ENCODE assay signal across 13 cellular contexts in the genomic region with DNA sequence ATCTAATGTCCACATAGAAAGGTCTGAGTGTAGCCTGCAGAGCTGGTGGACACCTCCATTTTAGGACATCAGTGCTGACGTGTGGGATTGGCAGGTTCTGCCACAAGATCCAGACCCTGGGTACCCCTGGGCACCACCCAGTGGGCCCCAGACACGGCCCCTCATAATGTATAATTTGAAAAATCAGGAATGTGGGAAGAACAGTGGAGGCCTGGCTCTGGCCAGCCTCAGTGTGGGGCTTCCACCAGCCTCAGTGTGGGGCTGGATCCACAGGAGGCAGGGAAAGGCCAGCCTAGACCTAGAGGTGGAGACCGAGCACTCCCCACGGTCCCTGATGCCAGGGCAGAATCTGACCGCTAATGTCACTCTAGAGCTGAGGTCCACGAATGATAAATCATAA.
DNase-seq lines count a peak whose midpoint lies in the region; ATAC-seq and TF ChIP-seq lines count a peak whose summit lies in the region.
"Had no signal": no experiment of that assay in that cellular context is flagged by ENCODE, and none has a peak within 500 bp of the region (broad histone marks: within the 10 kb centered on the region; RNA-seq: fewer than 3 reads in every experiment).

No MANE protein-coding gene starts in this region.

- no peaks in the 10 kb centered on the region for H3K4me1 Mint-ChIP-seq in activated naive CD4-positive, alpha-beta T cell treated with anti-CD3 and anti-CD28 coated beads, Interleukin-2, amount 10 ng/mL, durations not matched to agents 7 days and 5 days
- H3K4me1 Mint-ChIP-seq in activated naive CD4-positive, alpha-beta T cell treated with anti-CD3 and anti-CD28 coated beads for 36 hours (ENCODE audit: low read depth), result no peaks in the 10 kb centered on the region
- H3K4me1 Mint-ChIP-seq in osteocyte (ENCODE audit: unreplicated experiment), result no peaks in the 10 kb centered on the region
- H3K4me1 Mint-ChIP-seq: CD4-positive, CD25-positive, alpha-beta regulatory T cell had no signal

- DNase-seq in activated naive CD4-positive, alpha-beta T cell treated with anti-CD3 and anti-CD28 coated beads, Interleukin-2, amount 10 ng/mL, durations not matched to agents 7 days and 5 days, result peak; percentile 1
- no peak for DNase-seq in activated naive CD4-positive, alpha-beta T cell treated with anti-CD3 and anti-CD28 coated beads for 36 hours
- DNase-seq in islet precursor cell, result peak; percentile 22
- peak; percentile 57 for DNase-seq in osteocyte (ENCODE audit: extremely low spot score, unreplicated experiment)
- no peak for DNase-seq in sciatic nerve (ENCODE audit: low spot score)
- DNase-seq in effector CD8-positive, alpha-beta T cell (lab: John Stamatoyannopoulos, UW), result no peak
- DNase-seq in stimulated activated CD4-positive, alpha-beta T cell treated with anti-CD3 and anti-CD28 coated beads, Interleukin-4, amount 100 ng/mL, for 24 hours, result no peak
- DNase-seq: ACHN; Calu3; CD4-positive, CD25-positive, alpha-beta regulatory T cell; DMS 273 treated with DMSO at 0.1 percent for 48 hours; HCEC 1CT; HFFc6 had no signal

- H3K27ac Mint-ChIP-seq in activated naive CD4-positive, alpha-beta T cell treated with anti-CD3 and anti-CD28 coated beads, Interleukin-2, amount 10 ng/mL, durations not matched to agents 7 days and 5 days, result no peak overlapping the region
- no peak overlapping the region for H3K27ac Mint-ChIP-seq in activated naive CD4-positive, alpha-beta T cell treated with anti-CD3 and anti-CD28 coated beads for 36 hours
- H3K27ac Mint-ChIP-seq in osteocyte (ENCODE audit: unreplicated experiment), result no peak overlapping the region
- H3K27ac Mint-ChIP-seq: HFFc6 had no signal

- H3K4me3 Mint-ChIP-seq in activated naive CD4-positive, alpha-beta T cell treated with anti-CD3 and anti-CD28 coated beads, Interleukin-2, amount 10 ng/mL, durations not matched to agents 7 days and 5 days, result no peak overlapping the region
- H3K4me3 Mint-ChIP-seq in activated naive CD4-positive, alpha-beta T cell treated with anti-CD3 and anti-CD28 coated beads for 36 hours, result no peak overlapping the region
- H3K4me3 Mint-ChIP-seq in osteocyte (ENCODE audit: unreplicated experiment), result no peak overlapping the region
- H3K4me3 Mint-ChIP-seq: CD4-positive, CD25-positive, alpha-beta regulatory T cell; HFFc6 had no signal

- TF ChIP-seq CTCF in osteocyte (IDR thresholded peaks at IDR 0.05), result no peak

- intact Hi-C loops in activated naive CD4-positive, alpha-beta T cell treated with anti-CD3 and anti-CD28 coated beads for 36 hours (cut with micrococcal nuclease), result no loop called here
- intact Hi-C loops in sciatic nerve (cut with DNase I), result no loop called here

- CTCF ChIA-PET in activated naive CD4-positive, alpha-beta T cell treated with anti-CD3 and anti-CD28 coated beads, Interleukin-2, amount 10 ng/mL, durations not matched to agents 7 days and 5 days (lab: Charles Lee), result no interaction called here
- CTCF ChIA-PET in activated naive CD4-positive, alpha-beta T cell treated with anti-CD3 and anti-CD28 coated beads for 36 hours (lab: Charles Lee), result no interaction called here

- H3K9me3 Mint-ChIP-seq in activated naive CD4-positive, alpha-beta T cell treated with anti-CD3 and anti-CD28 coated beads, Interleukin-2, amount 10 ng/mL, durations not matched to agents 7 days and 5 days, result no peaks in the 10 kb centered on the region
- H3K9me3 Mint-ChIP-seq in activated naive CD4-positive, alpha-beta T cell treated with anti-CD3 and anti-CD28 coated beads for 36 hours, result no peaks in the 10 kb centered on the region
- no peaks in the 10 kb centered on the region for H3K9me3 Mint-ChIP-seq in osteocyte (ENCODE audit: unreplicated experiment)

- no peaks in the 10 kb centered on the region for H3K36me3 Mint-ChIP-seq in activated naive CD4-positive, alpha-beta T cell treated with anti-CD3 and anti-CD28 coated beads, Interleukin-2, amount 10 ng/mL, durations not matched to agents 7 days and 5 days
- H3K36me3 Mint-ChIP-seq in activated naive CD4-positive, alpha-beta T cell treated with anti-CD3 and anti-CD28 coated beads for 36 hours (ENCODE audit: low read depth), result no peaks in the 10 kb centered on the region
- no peaks in the 10 kb centered on the region for H3K36me3 Mint-ChIP-seq in osteocyte (ENCODE audit: unreplicated experiment)
- H3K36me3 Mint-ChIP-seq: CD4-positive, CD25-positive, alpha-beta regulatory T cell had no signal

- ATAC-seq in sciatic nerve, result no peak

- H3K27me3 Mint-ChIP-seq in activated naive CD4-positive, alpha-beta T cell treated with anti-CD3 and anti-CD28 coated beads, Interleukin-2, amount 10 ng/mL, durations not matched to agents 7 days and 5 days, result peaks cover 6% of the 10 kb centered on the region
- H3K27me3 Mint-ChIP-seq in activated naive CD4-positive, alpha-beta T cell treated with anti-CD3 and anti-CD28 coated beads for 36 hours (ENCODE audit: low read depth), result peaks cover 11% of the 10 kb centered on the region
- no peaks in the 10 kb centered on the region for H3K27me3 Mint-ChIP-seq in osteocyte (ENCODE audit: unreplicated experiment)
- H3K27me3 Mint-ChIP-seq: CD4-positive, CD25-positive, alpha-beta regulatory T cell had no signal

Comparison
In these comparisons a context has a peak if more than half of its experiments do, and no peak if none do; other contexts are left out.
1. DNase-seq: peak in activated naive CD4-positive, alpha-beta T cell treated with anti-CD3 and anti-CD28 coated beads, Interleukin-2, amount 10 ng/mL, durations not matched to agents 7 days and 5 days (single experiment), islet precursor cell (single experiment) and osteocyte (single experiment); none in activated naive CD4-positive, alpha-beta T cell treated with anti-CD3 and anti-CD28 coated beads for 36 hours (single experiment), sciatic nerve (single experiment), effector CD8-positive, alpha-beta T cell (single experiment) and stimulated activated CD4-positive, alpha-beta T cell treated with anti-CD3 and anti-CD28 coated beads, Interleukin-4, amount 100 ng/mL, for 24 hours (single experiment).